In the genomic region with DNA sequence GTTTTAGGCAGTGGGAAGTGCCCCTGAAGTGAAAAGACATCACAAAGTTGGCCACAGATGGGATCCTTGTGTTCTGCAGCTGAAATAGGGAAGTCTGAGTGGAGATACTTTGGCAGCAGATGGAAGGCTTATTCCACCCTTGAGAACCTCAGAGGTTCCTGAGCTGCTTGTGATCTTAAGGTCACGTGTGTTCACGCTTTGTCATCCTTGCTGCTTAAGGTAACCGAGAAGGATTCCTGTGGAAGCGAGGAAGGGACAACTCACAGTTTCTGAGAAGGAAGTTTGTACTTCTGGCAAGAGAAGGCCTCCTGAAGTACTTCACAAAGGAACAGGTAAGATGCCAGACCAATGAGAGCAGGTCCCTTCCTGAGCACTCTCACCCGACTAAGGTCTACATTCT, we compare ENCODE assay signal across 22 cellular contexts. TPM values are rescaled to one million over a fixed set of nuclear protein-coding genes. Genes with fewer than 3 reads are reported as not detected.
A peak's percentile ranks its signal among the peaks of the same experiment; 100 is the strongest.
DNase-seq lines count a peak whose midpoint lies in the region; ATAC-seq, FAIRE-seq and TF ChIP-seq lines count a peak whose summit lies in the region.
"Had no signal": no experiment of that assay in that cellular context is flagged by ENCODE, and none has a peak within 500 bp of the region (broad histone marks: within the 10 kb centered on the region; RNA-seq: fewer than 3 reads in every experiment).

No MANE protein-coding gene starts in this region.

- no peak for ATAC-seq in Right ventricle myocardium superior (ENCODE audit: poor library complexity)
- ATAC-seq in omental fat pad (ENCODE audit: low FRiP score), result no peak

- DNase-seq in Kasumi-1 (lab: John Stamatoyannopoulos, UW), result peak; percentile 16 to 54
- peak; percentile 26 for DNase-seq in OCI-M1 (lab: John Stamatoyannopoulos, UW)
- DNase-seq in bronchial epithelial cell (ENCODE audit: low read depth), result peak; percentile 14
- peak; percentile 0 for DNase-seq in posterior vena cava (ENCODE audit: low spot score)
- DNase-seq in Right ventricle myocardium superior, result no peak
- no peak for DNase-seq in LoVo (ENCODE audit: low spot score)
- DNase-seq in omental fat pad (ENCODE audit: low spot score), result no peak
- DNase-seq: CD8-positive, alpha-beta memory T cell; DMS 273 treated with DMSO at 0.1 percent for 48 hours; DMS79; EL; GF-D8; HCEC 1CT; KG1; NCI-H2029 treated with DMSO at 0.1 percent for 48 hours; NCI-H446 treated with DMSO at 0.1 percent for 48 hours; NCI-H526; SK-N-SH had no signal

- FAIRE-seq in bronchial epithelial cell (lab: Jason Lieb, UNC), result peak; percentile 77
- FAIRE-seq: GM12891, H1, RCC 7860 had no signal

- H3K4me3 ChIP-seq in bronchial epithelial cell (ENCODE audit: low read depth, low read length), result no peak overlapping the region

- TF ChIP-seq CTCF in bronchial epithelial cell (IDR thresholded peaks at IDR 0.05; ENCODE audit: insufficient read depth, low read length, severe bottlenecking) (no peak), omental fat pad (IDR thresholded peaks at IDR 0.05) (no peak)

- intact Hi-C loops in posterior vena cava (cut with DNase I) (no loop called here), Right ventricle myocardium superior (cut with DNase I) (no loop called here)

- no peaks in the 10 kb centered on the region for H3K27me3 ChIP-seq in bronchial epithelial cell (ENCODE audit: control insufficient read depth, insufficient read depth, low read length)

- H3K36me3 ChIP-seq in bronchial epithelial cell (ENCODE audit: control insufficient read depth, insufficient read depth, low read length), result no peaks in the 10 kb centered on the region

RNA-seq across cellular contexts. Expression of a gene that starts 12.2 kb away (rescaled TPM):
- total RNA-seq in bronchial epithelial cell, result 3.4 and 19.6 TPM in 2 replicates
- total RNA-seq in posterior vena cava, result 10 to 100 TPM; 18.8 to 28.1 TPM
- total RNA-seq in Right ventricle myocardium superior, result 7.6 TPM
- 10 to 100 TPM; 25.1 to 72.5 (median 51.8) TPM for total RNA-seq in omental fat pad
- total RNA-seq: A673 had no signal

RNA-seq across cellular contexts. Expression of a gene that starts 27.9 kb away (rescaled TPM):
- total RNA-seq in bronchial epithelial cell (4.7 and 6.7 TPM in 2 replicates), posterior vena cava (10 to 100 TPM; 15.1 to 15.8 TPM), Right ventricle myocardium superior (10.2 TPM), omental fat pad (10 to 100 TPM in 2 of 4 donors, 1 to 10 TPM in 2; 6.3 to 15.4 (median 10.2) TPM)

RNA-seq across cellular contexts. Expression of a gene that starts 36.9 kb away (rescaled TPM):
- 9.2 and 17.8 TPM in 2 replicates for total RNA-seq in bronchial epithelial cell
- 10 to 100 TPM; 16.7 to 23.6 TPM for total RNA-seq in posterior vena cava
- 4.7 TPM for total RNA-seq in Right ventricle myocardium superior
- 10 to 100 TPM; 24.7 to 57.5 (median 40.5) TPM for total RNA-seq in omental fat pad

Comparison
In these comparisons a context has a peak if more than half of its experiments do, and no peak if none do; other contexts are left out.
1. DNase-seq: peak in Kasumi-1 (2 of 2), OCI-M1 (single experiment), bronchial epithelial cell (single experiment) and posterior vena cava (single experiment); none in Right ventricle myocardium superior (single experiment), LoVo (single experiment) and omental fat pad (single experiment).